In the genomic region with DNA sequence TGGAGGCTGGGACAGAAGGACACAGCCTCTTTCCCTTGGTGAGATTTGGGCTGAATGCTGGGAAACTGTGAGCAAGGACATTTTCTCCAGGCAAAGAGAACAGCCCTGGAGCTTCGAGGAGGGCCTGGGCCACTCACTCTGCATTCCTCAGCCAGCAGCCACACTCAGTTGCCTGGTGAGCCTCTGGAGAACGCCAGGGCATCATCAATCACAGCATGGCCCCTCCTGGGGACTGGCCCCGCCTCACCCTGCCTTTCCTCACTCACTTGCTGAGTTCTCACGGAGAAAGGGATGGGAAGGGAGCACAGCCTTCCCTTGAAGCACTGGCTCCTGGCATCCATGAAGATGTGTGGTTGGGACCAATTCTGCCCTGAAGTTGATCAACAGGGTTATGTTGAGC, we compare ENCODE assay signal across 2 cellular contexts.
TF ChIP-seq lines count a peak whose summit lies in the region.

No MANE protein-coding gene starts in this region.

TF ChIP-seq in SK-N-SH, 30 proteins besides CTCF, POLR2A, EP300 and RAD21 (continued from another document):
- TF ChIP-seq, protein P1, sequence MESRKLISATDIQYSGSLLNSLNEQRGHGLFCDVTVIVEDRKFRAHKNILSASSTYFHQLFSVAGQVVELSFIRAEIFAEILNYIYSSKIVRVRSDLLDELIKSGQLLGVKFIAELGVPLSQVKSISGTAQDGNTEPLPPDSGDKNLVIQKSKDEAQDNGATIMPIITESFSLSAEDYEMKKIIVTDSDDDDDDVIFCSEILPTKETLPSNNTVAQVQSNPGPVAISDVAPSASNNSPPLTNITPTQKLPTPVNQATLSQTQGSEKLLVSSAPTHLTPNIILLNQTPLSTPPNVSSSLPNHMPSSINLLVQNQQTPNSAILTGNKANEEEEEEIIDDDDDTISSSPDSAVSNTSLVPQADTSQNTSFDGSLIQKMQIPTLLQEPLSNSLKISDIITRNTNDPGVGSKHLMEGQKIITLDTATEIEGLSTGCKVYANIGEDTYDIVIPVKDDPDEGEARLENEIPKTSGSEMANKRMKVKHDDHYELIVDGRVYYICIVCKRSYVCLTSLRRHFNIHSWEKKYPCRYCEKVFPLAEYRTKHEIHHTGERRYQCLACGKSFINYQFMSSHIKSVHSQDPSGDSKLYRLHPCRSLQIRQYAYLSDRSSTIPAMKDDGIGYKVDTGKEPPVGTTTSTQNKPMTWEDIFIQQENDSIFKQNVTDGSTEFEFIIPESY (IDR thresholded peaks at IDR 0.05; ENCODE audit: borderline replicate concordance, low read depth): no peak
- TF ChIP-seq SMC3 (IDR thresholded peaks at IDR 0.05; ENCODE audit: low read depth, low read length) (no peak), NRF1 (IDR thresholded peaks at IDR 0.05; ENCODE audit: low read depth, low read length) (no peak), RCOR1 (IDR thresholded peaks at IDR 0.05; ENCODE audit: low read length) (no peak), MEF2A (IDR thresholded peaks at IDR 0.05; ENCODE audit: borderline replicate concordance, low read depth) (no peak), FOSL2 (IDR thresholded peaks at IDR 0.05; ENCODE audit: borderline replicate concordance, low read depth) (no peak), ELF1 (IDR thresholded peaks at IDR 0.05) (no peak), GABPA (IDR thresholded peaks at IDR 0.05; ENCODE audit: low read depth) (no peak), FOXJ3 (CRISPR knock-in tag; IDR thresholded peaks at IDR 0.05) (no peak), EZH2phosphoT487 (IDR thresholded peaks at IDR 0.05; ENCODE audit: borderline replicate concordance, low read depth) (no peak), RFX5 (IDR thresholded peaks at IDR 0.05; ENCODE audit: low read length) (no peak), SIN3A (IDR thresholded peaks at IDR 0.05; ENCODE audit: borderline replicate concordance, low read depth, low read length) (no peak), MXI1 (IDR thresholded peaks at IDR 0.05; ENCODE audit: low read depth, low read length) (no peak), YY1 (IDR thresholded peaks at IDR 0.05; ENCODE audit: low read depth) (no peak), GATA2 (CRISPR knock-in tag; IDR thresholded peaks at IDR 0.05) (no peak), FOXM1 (IDR thresholded peaks at IDR 0.05; ENCODE audit: low read depth) (no peak)
- TF ChIP-seq, protein P2, sequence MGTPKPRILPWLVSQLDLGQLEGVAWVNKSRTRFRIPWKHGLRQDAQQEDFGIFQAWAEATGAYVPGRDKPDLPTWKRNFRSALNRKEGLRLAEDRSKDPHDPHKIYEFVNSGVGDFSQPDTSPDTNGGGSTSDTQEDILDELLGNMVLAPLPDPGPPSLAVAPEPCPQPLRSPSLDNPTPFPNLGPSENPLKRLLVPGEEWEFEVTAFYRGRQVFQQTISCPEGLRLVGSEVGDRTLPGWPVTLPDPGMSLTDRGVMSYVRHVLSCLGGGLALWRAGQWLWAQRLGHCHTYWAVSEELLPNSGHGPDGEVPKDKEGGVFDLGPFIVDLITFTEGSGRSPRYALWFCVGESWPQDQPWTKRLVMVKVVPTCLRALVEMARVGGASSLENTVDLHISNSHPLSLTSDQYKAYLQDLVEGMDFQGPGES (IDR thresholded peaks at IDR 0.05; ENCODE audit: low read depth, low read length): no peak
- TF ChIP-seq, protein P3, sequence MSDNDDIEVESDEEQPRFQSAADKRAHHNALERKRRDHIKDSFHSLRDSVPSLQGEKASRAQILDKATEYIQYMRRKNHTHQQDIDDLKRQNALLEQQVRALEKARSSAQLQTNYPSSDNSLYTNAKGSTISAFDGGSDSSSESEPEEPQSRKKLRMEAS (IDR thresholded peaks at IDR 0.05; ENCODE audit: low read depth): no peak
TF ChIP-seq in SK-N-SH: peak in this region for 0.

TF ChIP-seq in SK-N-SH treated with all-trans-retinoic acid at 6 μM for 48 hours, 23 proteins besides CTCF, POLR2A, EP300 and RAD21 (continued from another document):
- TF ChIP-seq, protein P4, sequence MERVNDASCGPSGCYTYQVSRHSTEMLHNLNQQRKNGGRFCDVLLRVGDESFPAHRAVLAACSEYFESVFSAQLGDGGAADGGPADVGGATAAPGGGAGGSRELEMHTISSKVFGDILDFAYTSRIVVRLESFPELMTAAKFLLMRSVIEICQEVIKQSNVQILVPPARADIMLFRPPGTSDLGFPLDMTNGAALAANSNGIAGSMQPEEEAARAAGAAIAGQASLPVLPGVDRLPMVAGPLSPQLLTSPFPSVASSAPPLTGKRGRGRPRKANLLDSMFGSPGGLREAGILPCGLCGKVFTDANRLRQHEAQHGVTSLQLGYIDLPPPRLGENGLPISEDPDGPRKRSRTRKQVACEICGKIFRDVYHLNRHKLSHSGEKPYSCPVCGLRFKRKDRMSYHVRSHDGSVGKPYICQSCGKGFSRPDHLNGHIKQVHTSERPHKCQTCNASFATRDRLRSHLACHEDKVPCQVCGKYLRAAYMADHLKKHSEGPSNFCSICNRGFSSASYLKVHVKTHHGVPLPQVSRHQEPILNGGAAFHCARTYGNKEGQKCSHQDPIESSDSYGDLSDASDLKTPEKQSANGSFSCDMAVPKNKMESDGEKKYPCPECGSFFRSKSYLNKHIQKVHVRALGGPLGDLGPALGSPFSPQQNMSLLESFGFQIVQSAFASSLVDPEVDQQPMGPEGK (CRISPR knock-in tag; IDR thresholded peaks at IDR 0.05; ENCODE audit: borderline replicate concordance): no peak
- TF ChIP-seq, protein P5, sequence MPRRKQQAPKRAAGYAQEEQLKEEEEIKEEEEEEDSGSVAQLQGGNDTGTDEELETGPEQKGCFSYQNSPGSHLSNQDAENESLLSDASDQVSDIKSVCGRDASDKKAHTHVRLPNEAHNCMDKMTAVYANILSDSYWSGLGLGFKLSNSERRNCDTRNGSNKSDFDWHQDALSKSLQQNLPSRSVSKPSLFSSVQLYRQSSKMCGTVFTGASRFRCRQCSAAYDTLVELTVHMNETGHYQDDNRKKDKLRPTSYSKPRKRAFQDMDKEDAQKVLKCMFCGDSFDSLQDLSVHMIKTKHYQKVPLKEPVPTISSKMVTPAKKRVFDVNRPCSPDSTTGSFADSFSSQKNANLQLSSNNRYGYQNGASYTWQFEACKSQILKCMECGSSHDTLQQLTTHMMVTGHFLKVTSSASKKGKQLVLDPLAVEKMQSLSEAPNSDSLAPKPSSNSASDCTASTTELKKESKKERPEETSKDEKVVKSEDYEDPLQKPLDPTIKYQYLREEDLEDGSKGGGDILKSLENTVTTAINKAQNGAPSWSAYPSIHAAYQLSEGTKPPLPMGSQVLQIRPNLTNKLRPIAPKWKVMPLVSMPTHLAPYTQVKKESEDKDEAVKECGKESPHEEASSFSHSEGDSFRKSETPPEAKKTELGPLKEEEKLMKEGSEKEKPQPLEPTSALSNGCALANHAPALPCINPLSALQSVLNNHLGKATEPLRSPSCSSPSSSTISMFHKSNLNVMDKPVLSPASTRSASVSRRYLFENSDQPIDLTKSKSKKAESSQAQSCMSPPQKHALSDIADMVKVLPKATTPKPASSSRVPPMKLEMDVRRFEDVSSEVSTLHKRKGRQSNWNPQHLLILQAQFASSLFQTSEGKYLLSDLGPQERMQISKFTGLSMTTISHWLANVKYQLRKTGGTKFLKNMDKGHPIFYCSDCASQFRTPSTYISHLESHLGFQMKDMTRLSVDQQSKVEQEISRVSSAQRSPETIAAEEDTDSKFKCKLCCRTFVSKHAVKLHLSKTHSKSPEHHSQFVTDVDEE (CRISPR knock-in tag; IDR thresholded peaks at IDR 0.05): no peak
- TF ChIP-seq, protein P6, sequence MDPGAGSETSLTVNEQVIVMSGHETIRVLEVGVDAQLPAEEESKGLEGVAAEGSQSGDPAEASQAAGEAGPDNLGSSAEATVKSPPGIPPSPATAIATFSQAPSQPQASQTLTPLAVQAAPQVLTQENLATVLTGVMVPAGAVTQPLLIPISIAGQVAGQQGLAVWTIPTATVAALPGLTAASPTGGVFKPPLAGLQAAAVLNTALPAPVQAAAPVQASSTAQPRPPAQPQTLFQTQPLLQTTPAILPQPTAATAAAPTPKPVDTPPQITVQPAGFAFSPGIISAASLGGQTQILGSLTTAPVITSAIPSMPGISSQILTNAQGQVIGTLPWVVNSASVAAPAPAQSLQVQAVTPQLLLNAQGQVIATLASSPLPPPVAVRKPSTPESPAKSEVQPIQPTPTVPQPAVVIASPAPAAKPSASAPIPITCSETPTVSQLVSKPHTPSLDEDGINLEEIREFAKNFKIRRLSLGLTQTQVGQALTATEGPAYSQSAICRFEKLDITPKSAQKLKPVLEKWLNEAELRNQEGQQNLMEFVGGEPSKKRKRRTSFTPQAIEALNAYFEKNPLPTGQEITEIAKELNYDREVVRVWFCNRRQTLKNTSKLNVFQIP (CRISPR knock-in tag; IDR thresholded peaks at IDR 0.05; ENCODE audit: borderline replicate concordance, low read depth): no peak
- TF ChIP-seq ZNF70 (CRISPR knock-in tag; IDR thresholded peaks at IDR 0.05): no peak
- no peak for TF ChIP-seq OSR1 (CRISPR knock-in tag; IDR thresholded peaks at IDR 0.05)
- TF ChIP-seq CSDC2 (CRISPR knock-in tag; IDR thresholded peaks at IDR 0.05): no peak
- no peak for TF ChIP-seq SNAI2 (CRISPR knock-in tag; IDR thresholded peaks at IDR 0.05)
- no peak for TF ChIP-seq ZFP3 (CRISPR knock-in tag; IDR thresholded peaks at IDR 0.05)
- no peak for TF ChIP-seq ZNF8 (CRISPR knock-in tag; IDR thresholded peaks at IDR 0.05)
- no peak for TF ChIP-seq PPARA (CRISPR knock-in tag; IDR thresholded peaks at IDR 0.05; ENCODE audit: borderline replicate concordance)
- TF ChIP-seq, protein P7, sequence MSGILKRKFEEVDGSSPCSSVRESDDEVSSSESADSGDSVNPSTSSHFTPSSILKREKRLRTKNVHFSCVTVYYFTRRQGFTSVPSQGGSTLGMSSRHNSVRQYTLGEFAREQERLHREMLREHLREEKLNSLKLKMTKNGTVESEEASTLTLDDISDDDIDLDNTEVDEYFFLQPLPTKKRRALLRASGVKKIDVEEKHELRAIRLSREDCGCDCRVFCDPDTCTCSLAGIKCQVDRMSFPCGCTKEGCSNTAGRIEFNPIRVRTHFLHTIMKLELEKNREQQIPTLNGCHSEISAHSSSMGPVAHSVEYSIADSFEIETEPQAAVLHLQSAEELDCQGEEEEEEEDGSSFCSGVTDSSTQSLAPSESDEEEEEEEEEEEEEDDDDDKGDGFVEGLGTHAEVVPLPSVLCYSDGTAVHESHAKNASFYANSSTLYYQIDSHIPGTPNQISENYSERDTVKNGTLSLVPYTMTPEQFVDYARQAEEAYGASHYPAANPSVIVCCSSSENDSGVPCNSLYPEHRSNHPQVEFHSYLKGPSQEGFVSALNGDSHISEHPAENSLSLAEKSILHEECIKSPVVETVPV (CRISPR knock-in tag; IDR thresholded peaks at IDR 0.05): no peak
- no peak for TF ChIP-seq TCF4 (CRISPR knock-in tag; IDR thresholded peaks at IDR 0.05; ENCODE audit: borderline replicate concordance)
